15 cellular contexts compared by ENCODE assay signal in the genomic region with DNA sequence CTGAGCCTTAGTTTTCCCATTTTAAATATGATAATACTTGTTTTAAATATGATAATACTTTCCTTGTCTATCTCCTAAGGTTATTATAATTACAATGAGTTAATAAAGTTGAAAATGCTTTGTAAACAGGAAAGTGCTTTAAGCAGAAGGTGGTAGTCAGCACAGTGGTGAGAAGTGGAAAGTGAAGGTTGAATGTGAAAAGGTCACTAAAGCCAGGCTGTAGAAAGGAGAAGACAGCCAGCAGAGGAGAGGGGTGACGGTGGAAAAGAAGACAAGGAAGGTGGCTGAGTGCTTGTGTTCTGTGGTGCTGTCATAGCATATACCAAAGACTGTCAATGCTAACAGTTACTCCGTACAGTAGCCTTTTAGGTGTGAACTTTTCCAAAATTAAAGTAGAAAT.
"Had no signal": no experiment of that assay in that cellular context is flagged by ENCODE, and none has a peak within 500 bp of the region (broad histone marks: within the 10 kb centered on the region; RNA-seq: fewer than 3 reads in every experiment).

No MANE protein-coding gene starts in this region.

- H3K27me3 Mint-ChIP-seq: activated B cell treated with CpG ODN at 0.5 μM for 24 hours; activated CD4-positive, alpha-beta T cell treated with anti-CD3 and anti-CD28 coated beads, Interleukin-2, amount 10 ng/mL, durations not matched to agents 7 days and 5 days; memory B cell had no signal

- H3K4me1 Mint-ChIP-seq: activated CD4-positive, alpha-beta T cell treated with anti-CD3 and anti-CD28 coated beads, Interleukin-2, amount 10 ng/mL, durations not matched to agents 7 days and 5 days; neural progenitor cell had no signal

- H3K4me3 ChIP-seq: colonic mucosa, hepatocyte, neural progenitor cell, psoas muscle, SK-N-MC had no signal

- H3K27ac ChIP-seq: brain microvascular endothelial cell, colonic mucosa, foreskin keratinocyte, hepatocyte, neural progenitor cell, psoas muscle, SK-N-MC had no signal

- DNase-seq: activated B cell treated with CpG ODN at 0.5 μM for 24 hours; activated CD4-positive, alpha-beta T cell treated with anti-CD3 and anti-CD28 coated beads, Interleukin-2, amount 10 ng/mL, durations not matched to agents 7 days and 5 days; activated effector memory CD4-positive, alpha-beta T cell treated with anti-CD3 and anti-CD28 coated beads, Interleukin-2, amount 50 U/mL, for 16 hours; aorta; brain microvascular endothelial cell; central memory CD4-positive, alpha-beta T cell; colonic mucosa; foreskin keratinocyte; psoas muscle; right cardiac atrium; stimulated activated CD4-positive, alpha-beta T cell treated with anti-CD3 and anti-CD28 coated beads, Interleukin-2, amount 100 ng/mL, for 24 hours had no signal

- ATAC-seq: foreskin keratinocyte, psoas muscle, right cardiac atrium had no signal

- H3K4me1 ChIP-seq: colonic mucosa, foreskin keratinocyte, neural progenitor cell, psoas muscle had no signal

- H3K9ac ChIP-seq: neural progenitor cell had no signal

- H2AFZ ChIP-seq: hepatocyte, neural progenitor cell had no signal

- H3K4me2 ChIP-seq: hepatocyte, neural progenitor cell had no signal

- H3K4me3 Mint-ChIP-seq: activated B cell treated with CpG ODN at 0.5 μM for 24 hours; activated CD4-positive, alpha-beta T cell treated with anti-CD3 and anti-CD28 coated beads, Interleukin-2, amount 10 ng/mL, durations not matched to agents 7 days and 5 days; memory B cell; neural progenitor cell had no signal

- H3K9me3 Mint-ChIP-seq: activated B cell treated with CpG ODN at 0.5 μM for 24 hours; activated CD4-positive, alpha-beta T cell treated with anti-CD3 and anti-CD28 coated beads, Interleukin-2, amount 10 ng/mL, durations not matched to agents 7 days and 5 days; memory B cell; neural progenitor cell had no signal

- H3K27ac Mint-ChIP-seq: activated CD4-positive, alpha-beta T cell treated with anti-CD3 and anti-CD28 coated beads, Interleukin-2, amount 10 ng/mL, durations not matched to agents 7 days and 5 days; neural progenitor cell had no signal

- H3K79me2 ChIP-seq: hepatocyte had no signal

- H3K27me3 ChIP-seq: brain microvascular endothelial cell, colonic mucosa, foreskin keratinocyte, hepatocyte, neural progenitor cell had no signal
